In genomic region chr3:38459499-38460048, GRCh38 we compare ENCODE assay signal across 15 cellular contexts. TPM values are rescaled to one million over a fixed set of nuclear protein-coding genes. Genes with fewer than 3 reads are reported as not detected.
A peak's percentile ranks its signal among the peaks of the same experiment; 100 is the strongest.
DNase-seq lines count a peak whose midpoint lies in the region; ATAC-seq, FAIRE-seq and TF ChIP-seq lines count a peak whose summit lies in the region.
"Had no signal": no experiment of that assay in that cellular context is flagged by ENCODE, and none has a peak within 500 bp of the region (broad histone marks: within the 10 kb centered on the region; RNA-seq: fewer than 3 reads in every experiment).

No MANE protein-coding gene starts in this region.

- H3K4me1 Mint-ChIP-seq in chondrocyte (ENCODE audit: low read depth): peaks cover 34% of the 10 kb centered on the region
- peaks cover 51% of the 10 kb centered on the region for H3K4me1 Mint-ChIP-seq in nephron progenitor cell

- H3K4me3 ChIP-seq in LNCaP clone FGC (ENCODE audit: low read depth, low read length): peak overlapping the region; percentile 35
- H3K4me3 ChIP-seq in thyroid gland (replicated peaks in 1 of 3): peak overlapping the region in 1 of 3 donors; percentile 13

- DNase-seq in LNCaP clone FGC (ENCODE audit: low read depth): no peak
- DNase-seq in chondrocyte (ENCODE audit: low spot score): no peak
- DNase-seq in nephron progenitor cell: no peak
- DNase-seq in thyroid gland: peak; percentile 27 to 41
- DNase-seq in RCC 7860 (ENCODE audit: low spot score): no peak
- DNase-seq in NCI-H1092 (lab: John Stamatoyannopoulos, UW): no peak
- DNase-seq: activated CD4-positive, alpha-beta T cell treated with anti-CD3 and anti-CD28 coated beads for 48 hours; activated effector memory CD4-positive, alpha-beta T cell treated with anti-CD3 and anti-CD28 coated beads, Interleukin-2, amount 50 U/mL, for 16 hours; CD8-positive, alpha-beta memory T cell; immature natural killer cell; naive thymus-derived CD8-positive, alpha-beta T cell; NCI-H1930; T-helper 1 cell had no signal

- WGBS in thyroid gland, 2 donors: 58 to 70% methylated on average over 6 to 7 of the region's 10 CpGs

- H3K4me1 ChIP-seq in thyroid gland: peaks cover 44 to 54% of the 10 kb centered on the region in 2 donors

- no peak for FAIRE-seq in RCC 7860 (lab: Jason Lieb, UNC)

- no peaks in the 10 kb centered on the region for H3K9me3 ChIP-seq in thyroid gland

- H3K27me3 ChIP-seq in thyroid gland: no peaks in the 10 kb centered on the region

- H3K4me3 Mint-ChIP-seq in chondrocyte (ENCODE audit: unreplicated experiment) (no peak overlapping the region), nephron progenitor cell (no peak overlapping the region)
- H3K4me3 Mint-ChIP-seq: immature natural killer cell; naive thymus-derived CD8-positive, alpha-beta T cell; stimulated activated memory B cell treated with anti-CD40 and anti-IgM and Interleukin-4, amounts not matched to agents 10 μg/mL and 1 μg/mL and 100 μg/mL, for 72 hours had no signal

- intact Hi-C loops in thyroid gland (cut with DNase I): no loop called here

- H3K36me3 Mint-ChIP-seq in chondrocyte (ENCODE audit: low read depth): no peaks in the 10 kb centered on the region
- H3K36me3 Mint-ChIP-seq in nephron progenitor cell (ENCODE audit: low read depth): peaks cover 54% of the 10 kb centered on the region
- H3K36me3 Mint-ChIP-seq: immature natural killer cell; naive thymus-derived CD8-positive, alpha-beta T cell; stimulated activated memory B cell treated with anti-CD40 and anti-IgM and Interleukin-4, amounts not matched to agents 10 μg/mL and 1 μg/mL and 100 μg/mL, for 72 hours had no signal

- H3K27ac ChIP-seq in thyroid gland: peak overlapping the region; percentile 74 to 96 (median 87)

- ATAC-seq in GM21381 (IDR thresholded peaks at IDR 0.05; ENCODE audit: unreplicated experiment): no peak
- ATAC-seq: naive thymus-derived CD8-positive, alpha-beta T cell; stimulated activated memory B cell treated with anti-CD40 and anti-IgM and Interleukin-4, amounts not matched to agents 10 μg/mL and 1 μg/mL and 100 μg/mL, for 72 hours had no signal

- H3K27ac Mint-ChIP-seq in chondrocyte (ENCODE audit: unreplicated experiment) (peak overlapping the region; percentile 49), nephron progenitor cell (peak overlapping the region; percentile 72)
- H3K27ac Mint-ChIP-seq: immature natural killer cell; naive thymus-derived CD8-positive, alpha-beta T cell; stimulated activated memory B cell treated with anti-CD40 and anti-IgM and Interleukin-4, amounts not matched to agents 10 μg/mL and 1 μg/mL and 100 μg/mL, for 72 hours had no signal

- H3K9me3 Mint-ChIP-seq in chondrocyte (ENCODE audit: low read depth) (no peaks in the 10 kb centered on the region), nephron progenitor cell (peaks cover 33% of the 10 kb centered on the region)
- H3K9me3 Mint-ChIP-seq: CD8-positive, alpha-beta memory T cell; immature natural killer cell; stimulated activated memory B cell treated with anti-CD40 and anti-IgM and Interleukin-4, amounts not matched to agents 10 μg/mL and 1 μg/mL and 100 μg/mL, for 72 hours had no signal

- H3K27me3 Mint-ChIP-seq in chondrocyte (ENCODE audit: low read depth) (no peaks in the 10 kb centered on the region), nephron progenitor cell (ENCODE audit: low read depth, poor library complexity) (no peaks in the 10 kb centered on the region)
- H3K27me3 Mint-ChIP-seq: naive thymus-derived CD8-positive, alpha-beta T cell had no signal

- H3K36me3 ChIP-seq in thyroid gland: no peaks in the 10 kb centered on the region

- peak in 1 of 2 donors; percentile 2 for TF ChIP-seq POLR2A in thyroid gland (IDR thresholded peaks at IDR 0.05)

- TF ChIP-seq CTCF in LNCaP clone FGC (IDR thresholded peaks at IDR 0.05; ENCODE audit: control insufficient read depth, extremely low read depth, insufficient read depth) (no peak), chondrocyte (IDR thresholded peaks at IDR 0.05) (no peak), nephron progenitor cell (IDR thresholded peaks at IDR 0.05) (no peak), thyroid gland (IDR thresholded peaks at IDR 0.05) (no peak)

RNA-seq across cellular contexts. Expression of gene ACVR2B, which starts 5.9 kb away (rescaled TPM):
- total RNA-seq in chondrocyte: 4.3 to 5.2 TPM (median 4.9 TPM) in 3 replicates
- 10 to 100 TPM in 1 of 4 donors, 1 to 10 TPM in 3; 5.1 to 12.2 (median 7.7) TPM for total RNA-seq in thyroid gland

RNA-seq across cellular contexts. Expression of gene EXOG, which starts 36.6 kb away (rescaled TPM):
- total RNA-seq in chondrocyte: 16.0 to 21.6 TPM (median 16.5 TPM) in 3 replicates
- 10 to 100 TPM in 3 of 4 donors, 1 to 10 TPM in 1; 7.6 to 17.6 (median 14.1) TPM for total RNA-seq in thyroid gland

Comparison
In these comparisons a context has a peak if more than half of its experiments do, and no peak if none do; other contexts are left out.
1. DNase-seq: peak in thyroid gland (2 of 2); none in LNCaP clone FGC (single experiment), chondrocyte (single experiment), nephron progenitor cell (single experiment), RCC 7860 (single experiment) and NCI-H1092 (single experiment).